ENCODE assay signal across 9 cellular contexts in the genomic region with DNA sequence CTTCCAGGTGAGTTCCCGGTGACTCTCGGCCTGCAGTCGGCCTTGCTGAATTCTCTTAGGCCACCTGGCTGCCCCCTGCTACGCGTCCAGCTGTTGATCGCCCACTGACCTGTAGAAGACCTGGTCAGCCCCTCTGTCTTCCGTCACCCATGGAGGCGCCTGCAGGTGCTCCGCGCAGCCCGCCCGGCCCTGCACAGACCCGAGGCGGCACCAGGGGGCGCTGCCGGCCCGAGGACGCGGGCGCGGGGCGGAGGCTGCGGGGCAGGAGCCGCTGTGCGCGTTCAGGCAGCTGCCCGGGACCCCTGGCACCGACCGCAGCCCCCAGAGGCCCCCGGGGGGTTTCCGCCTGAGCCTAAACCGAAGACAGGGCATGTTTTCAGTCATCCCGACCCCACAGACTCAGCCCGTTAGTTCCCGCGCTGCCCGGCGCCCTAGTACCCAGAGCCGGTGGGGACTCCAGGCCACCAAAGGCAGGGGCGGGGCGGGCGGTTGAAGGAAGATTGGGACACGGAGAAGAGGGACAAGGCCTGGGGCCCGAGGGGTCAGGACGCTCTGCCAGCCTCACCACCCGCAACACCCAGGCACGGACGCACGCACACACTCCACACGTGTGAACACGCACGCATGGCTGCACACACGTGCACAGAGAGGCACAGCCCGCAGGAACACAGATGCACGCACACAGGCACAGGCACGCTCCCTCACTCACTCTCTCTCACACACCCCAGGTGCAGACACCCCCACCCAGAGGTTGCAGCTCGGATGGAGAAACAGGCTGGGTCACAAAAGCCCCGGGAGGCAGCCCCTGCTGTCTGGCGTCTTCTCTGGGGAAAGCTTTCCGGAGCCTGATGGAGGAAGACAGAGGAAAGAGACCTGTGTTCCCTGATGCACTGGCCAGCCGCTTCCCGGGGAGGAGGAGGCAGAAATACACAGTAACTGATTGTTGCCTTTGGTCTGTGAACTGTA. TPM values are rescaled to one million over a fixed set of nuclear protein-coding genes. Genes with fewer than 3 reads are reported as not detected.
A peak's percentile ranks its signal among the peaks of the same experiment; 100 is the strongest.
DNase-seq lines count a peak whose midpoint lies in the region; ATAC-seq and TF ChIP-seq lines count a peak whose summit lies in the region.
"Not testable (repeated sequence)": the region's sequence is repeated elsewhere in the genome, so short reads cannot be mapped to it uniquely, and the experiment has no call there.
"Had no signal": no experiment of that assay in that cellular context is flagged by ENCODE, and none has a peak within 500 bp of the region (broad histone marks: within the 10 kb centered on the region; RNA-seq: fewer than 3 reads in every experiment).

No MANE protein-coding gene starts in this region.

- not testable (repeated sequence) for H3K27me3 Mint-ChIP-seq in activated CD4-positive, alpha-beta T cell treated with anti-CD3 and anti-CD28 coated beads, Interleukin-2, amount 10 ng/mL, durations not matched to agents 7 days and 5 days; stimulated activated naive CD8-positive, alpha-beta T cell treated with anti-CD3 and anti-CD28 coated beads, Interleukin-15, Interleukin-2, amounts not matched to agents 100 ng/mL and 50 ng/mL, for 24 hours

- TF ChIP-seq POLR2A in right lobe of liver (IDR thresholded peaks at IDR 0.05) = not testable (repeated sequence)

- not testable (repeated sequence) for H3K4me1 Mint-ChIP-seq in activated CD4-positive, alpha-beta T cell treated with anti-CD3 and anti-CD28 coated beads, Interleukin-2, amount 10 ng/mL, durations not matched to agents 7 days and 5 days
- H3K4me1 Mint-ChIP-seq in stimulated activated naive CD8-positive, alpha-beta T cell treated with anti-CD3 and anti-CD28 coated beads, Interleukin-15, Interleukin-2, amounts not matched to agents 100 ng/mL and 50 ng/mL, for 24 hours (ENCODE audit: low read depth) = peaks cover 14% of the 10 kb centered on the region

- H3K9ac ChIP-seq in mammary epithelial cell (ENCODE audit: insufficient read depth, low read length) = not testable (repeated sequence)

- not testable (repeated sequence) for H3K27ac ChIP-seq in mammary epithelial cell (ENCODE audit: insufficient read depth, low read depth, low read length); right lobe of liver

- ATAC-seq in GM18519 (IDR thresholded peaks at IDR 0.05; ENCODE audit: low FRiP score, unreplicated experiment) = peak; percentile 58
- ATAC-seq in GM21515 (IDR thresholded peaks at IDR 0.05; ENCODE audit: unreplicated experiment) = peak; percentile 89
- ATAC-seq in HG02938 (IDR thresholded peaks at IDR 0.05; ENCODE audit: unreplicated experiment) = peak; percentile 58
- peak; percentile 79 for ATAC-seq in HG03571 (IDR thresholded peaks at IDR 0.05; ENCODE audit: unreplicated experiment)
- peak; percentile 78 to 86 (median 82) for ATAC-seq in right lobe of liver

- not testable (repeated sequence) for H3K27ac Mint-ChIP-seq in activated CD4-positive, alpha-beta T cell treated with anti-CD3 and anti-CD28 coated beads, Interleukin-2, amount 10 ng/mL, durations not matched to agents 7 days and 5 days
- H3K27ac Mint-ChIP-seq in stimulated activated naive CD8-positive, alpha-beta T cell treated with anti-CD3 and anti-CD28 coated beads, Interleukin-15, Interleukin-2, amounts not matched to agents 100 ng/mL and 50 ng/mL, for 24 hours = peak overlapping the region; percentile 61

- H3K4me3 ChIP-seq in mammary epithelial cell (replicated peaks in 1 of 3; ENCODE audit: insufficient read depth in 1 of 3, low read depth in 2 of 3, low read length in 3 of 3) = not testable (repeated sequence)
- peak overlapping the region in 1 of 3 donors; percentile 4 for H3K4me3 ChIP-seq in right lobe of liver

- H3K4me2 ChIP-seq in mammary epithelial cell (ENCODE audit: insufficient read depth, low read depth, low read length) = peak overlapping the region; percentile 21

- not testable (repeated sequence) for H4K20me1 ChIP-seq in mammary epithelial cell (ENCODE audit: insufficient read depth, low read length)

- not testable (repeated sequence) for H3K4me1 ChIP-seq in mammary epithelial cell (ENCODE audit: insufficient read depth, low read length); right lobe of liver

- H3K9me3 Mint-ChIP-seq in activated CD4-positive, alpha-beta T cell treated with anti-CD3 and anti-CD28 coated beads, Interleukin-2, amount 10 ng/mL, durations not matched to agents 7 days and 5 days; stimulated activated naive CD8-positive, alpha-beta T cell treated with anti-CD3 and anti-CD28 coated beads, Interleukin-15, Interleukin-2, amounts not matched to agents 100 ng/mL and 50 ng/mL, for 24 hours: not testable (repeated sequence)

- POLR2A ChIA-PET in activated CD4-positive, alpha-beta T cell treated with anti-CD3 and anti-CD28 coated beads, Interleukin-2, amount 10 ng/mL, durations not matched to agents 7 days and 5 days (lab: Charles Lee) = not testable (repeated sequence)

- dilution Hi-C loops in mammary epithelial cell (cut with HindIII; ENCODE audit: low sequenced_read_pairs) = loop anchor here (5.0 kb wide), 1 partner anchor 92 kb away; no protein-coding TSS in a partner anchor

- not testable (repeated sequence) for H3K36me3 Mint-ChIP-seq in activated CD4-positive, alpha-beta T cell treated with anti-CD3 and anti-CD28 coated beads, Interleukin-2, amount 10 ng/mL, durations not matched to agents 7 days and 5 days (ENCODE audit: low read depth); stimulated activated naive CD8-positive, alpha-beta T cell treated with anti-CD3 and anti-CD28 coated beads, Interleukin-15, Interleukin-2, amounts not matched to agents 100 ng/mL and 50 ng/mL, for 24 hours (ENCODE audit: low read depth)

- H3K9me3 ChIP-seq in mammary epithelial cell (replicated peaks; ENCODE audit: insufficient read depth, low read length); right lobe of liver: not testable (repeated sequence)

- H2AFZ ChIP-seq in mammary epithelial cell (ENCODE audit: low read depth, low read length) = peak overlapping the region; percentile 56

- H3K79me2 ChIP-seq in mammary epithelial cell (ENCODE audit: insufficient read depth, low read length) = not testable (repeated sequence)

- H3K36me3 ChIP-seq in mammary epithelial cell (ENCODE audit: insufficient read depth, low read length); right lobe of liver: not testable (repeated sequence)

- not testable (repeated sequence) for H3K27me3 ChIP-seq in mammary epithelial cell (ENCODE audit: insufficient read depth, low read length); right lobe of liver

- CTCF ChIA-PET in activated CD4-positive, alpha-beta T cell treated with anti-CD3 and anti-CD28 coated beads, Interleukin-2, amount 10 ng/mL, durations not matched to agents 7 days and 5 days (lab: Charles Lee); mammary epithelial cell (lab: Charles Lee; ENCODE audit: low non-redundant PET): not testable (repeated sequence)

- 6% methylated on average over 17 of the region's 62 CpGs for WGBS in mammary epithelial cell (ENCODE audit: low coverage, missing lambda C conversion rate)
- 8% methylated on average over 7 of the region's 62 CpGs for WGBS in right lobe of liver (ENCODE audit: insufficient coverage, low coverage, low lambda C conversion rate, missing lambda C conversion rate)

- not testable (repeated sequence) for BruUV-seq in mammary epithelial cell (replicated peaks; lab: Mats Ljungman, UMichigan)

- not testable (repeated sequence) for TF ChIP-seq CTCF in mammary epithelial cell (conservative IDR thresholded peaks at IDR 0.05 in 1 of 2, IDR thresholded peaks at IDR 0.05 in 1 of 2; ENCODE audit: extremely low read depth in 1 of 2, insufficient read depth in 1 of 2, low read depth in 1 of 2, low read length in 2 of 2); right lobe of liver (IDR thresholded peaks at IDR 0.05)

- intact Hi-C loops in mammary epithelial cell (cut with micrococcal nuclease); right lobe of liver (cut with DNase I): not testable (repeated sequence)

- DNase-seq in activated CD4-positive, alpha-beta T cell treated with anti-CD3 and anti-CD28 coated beads, Interleukin-2, amount 10 ng/mL, durations not matched to agents 7 days and 5 days; mammary epithelial cell; right lobe of liver: not testable (repeated sequence)

- H3K4me3 Mint-ChIP-seq in activated CD4-positive, alpha-beta T cell treated with anti-CD3 and anti-CD28 coated beads, Interleukin-2, amount 10 ng/mL, durations not matched to agents 7 days and 5 days = peak overlapping the region; percentile 25
- peak overlapping the region; percentile 63 for H3K4me3 Mint-ChIP-seq in stimulated activated naive CD8-positive, alpha-beta T cell treated with anti-CD3 and anti-CD28 coated beads, Interleukin-15, Interleukin-2, amounts not matched to agents 100 ng/mL and 50 ng/mL, for 24 hours

- in situ Hi-C loops in mammary epithelial cell (cut with MboI; ENCODE audit: low sequenced_read_pairs in 2 of 2) = not testable (repeated sequence)

RNA-seq across cellular contexts. Expression of a gene that starts 41.1 kb away (rescaled TPM):
- total RNA-seq in activated CD4-positive, alpha-beta T cell treated with anti-CD3 and anti-CD28 coated beads, Interleukin-2, amount 10 ng/mL, durations not matched to agents 7 days and 5 days = not detected
- 10 to 100 TPM in 1 of 2 donors, not detected in 1; 31.7 TPM for total RNA-seq in mammary epithelial cell
- polyA plus RNA-seq in mammary epithelial cell = 0.86 TPM
- not detected for polyA minus RNA-seq in mammary epithelial cell
- 1 to 10 TPM in 1 of 6 experiments, under 1 TPM in 5; 0.29 to 5.6 (median 0.41) TPM for total RNA-seq in right lobe of liver
- total RNA-seq: H1 had no signal
- polyA plus RNA-seq: H1 had no signal
